ENCODE assay signal across 8 cellular contexts in the genomic region with DNA sequence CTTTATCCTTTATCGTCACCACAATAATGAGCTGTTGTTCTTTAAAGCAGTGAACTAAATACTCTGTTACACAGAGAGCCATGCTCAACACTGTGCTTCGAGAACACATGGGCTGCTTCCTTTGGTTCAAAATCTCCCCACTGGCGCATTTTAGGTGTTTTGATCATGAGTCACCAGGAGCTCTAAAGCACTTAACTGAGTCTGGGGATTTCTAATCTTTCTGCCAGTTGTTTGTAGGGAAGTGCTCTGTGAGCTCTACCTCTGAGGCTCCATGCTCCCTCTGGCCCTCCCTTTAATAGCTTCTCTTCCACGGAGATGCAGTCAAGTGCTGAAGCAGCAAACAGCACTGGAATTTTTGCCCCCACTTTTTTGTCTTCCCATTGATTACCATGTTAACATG. TPM values are rescaled to one million over a fixed set of nuclear protein-coding genes. Genes with fewer than 3 reads are reported as not detected.
DNase-seq lines count a peak whose midpoint lies in the region; ATAC-seq lines count a peak whose summit lies in the region.

No MANE protein-coding gene starts in this region.

- intact Hi-C loops in head of caudate nucleus (cut with DNase I), result no loop called here

- POLR2A ChIA-PET in naive thymus-derived CD8-positive, alpha-beta T cell (lab: Charles Lee), result interaction anchor here (0.9 to 1.4 kb wide), 4 partner anchors 16 to 43 kb away, joined by 3 to 9 read pairs (median 3); a partner anchor contains a TSS

- H3K4me3 Mint-ChIP-seq in central memory CD8-positive, alpha-beta T cell, result no peak overlapping the region
- H3K4me3 Mint-ChIP-seq in naive thymus-derived CD8-positive, alpha-beta T cell, result peak overlapping the region in 1 of 10 donors; percentile 23

- H3K36me3 Mint-ChIP-seq in central memory CD8-positive, alpha-beta T cell (ENCODE audit: insufficient read depth), result peaks cover 64% of the 10 kb centered on the region
- peaks cover 14 to 90% (median 37%) of the 10 kb centered on the region in 3 donors for H3K36me3 Mint-ChIP-seq in naive thymus-derived CD8-positive, alpha-beta T cell

- H3K27ac Mint-ChIP-seq in central memory CD8-positive, alpha-beta T cell (ENCODE audit: low read depth), result peak overlapping the region; percentile 96
- H3K27ac Mint-ChIP-seq in naive thymus-derived CD8-positive, alpha-beta T cell, result peak overlapping the region; percentile 9 to 95 (median 74)

- no peaks in the 10 kb centered on the region for H3K9me3 Mint-ChIP-seq in central memory CD8-positive, alpha-beta T cell
- H3K9me3 Mint-ChIP-seq in naive thymus-derived CD8-positive, alpha-beta T cell, result no peaks in the 10 kb centered on the region

- ATAC-seq in central memory CD8-positive, alpha-beta T cell (replicated peaks; ENCODE audit: extremely low read depth, poor library complexity, severe bottlenecking), result no peak
- peak in 1 of 2 donors; percentile 37 for ATAC-seq in naive thymus-derived CD8-positive, alpha-beta T cell
- ATAC-seq in GM18498 (IDR thresholded peaks at IDR 0.05; ENCODE audit: unreplicated experiment) (no peak), HG03521 (IDR thresholded peaks at IDR 0.05; ENCODE audit: unreplicated experiment) (no peak)

- peak; percentile 87 for DNase-seq in EH (ENCODE audit: low read depth)
- peak; percentile 17 for DNase-seq in NCI-H69 (lab: John Stamatoyannopoulos, UW)
- no peak for DNase-seq in central memory CD8-positive, alpha-beta T cell (ENCODE audit: low spot score in 2 of 2)
- DNase-seq in naive thymus-derived CD8-positive, alpha-beta T cell, result no peak
- DNase-seq in head of caudate nucleus, result no peak
- no peak for DNase-seq in NCI-H446 (lab: John Stamatoyannopoulos, UW)

- no peaks in the 10 kb centered on the region for H3K27me3 Mint-ChIP-seq in central memory CD8-positive, alpha-beta T cell
- H3K27me3 Mint-ChIP-seq in naive thymus-derived CD8-positive, alpha-beta T cell, result no peaks in the 10 kb centered on the region

- H3K4me1 Mint-ChIP-seq in central memory CD8-positive, alpha-beta T cell, result peaks cover 53% of the 10 kb centered on the region
- peaks cover 23 to 63% (median 45%) of the 10 kb centered on the region in 4 donors for H3K4me1 Mint-ChIP-seq in naive thymus-derived CD8-positive, alpha-beta T cell

RNA-seq across cellular contexts. Expression of a gene that starts 17.0 kb away (rescaled TPM):
- total RNA-seq in naive thymus-derived CD8-positive, alpha-beta T cell, result 10 to 100 TPM; 82.9 to 98.6 TPM
- 100 to 1,000 TPM in 1 of 3 donors, 1 to 10 TPM in 2; 6.4 to 126 (median 6.6) TPM for polyA plus RNA-seq in naive thymus-derived CD8-positive, alpha-beta T cell

RNA-seq across cellular contexts. Expression of a gene that starts 42.5 kb away (rescaled TPM):
- total RNA-seq in naive thymus-derived CD8-positive, alpha-beta T cell, result 100 to 1,000 TPM; 105 to 107 TPM
- polyA plus RNA-seq in naive thymus-derived CD8-positive, alpha-beta T cell, result 10 to 100 TPM; 50.9 to 61.7 (median 52.4) TPM

Comparison
In these comparisons a context has a peak if more than half of its experiments do, and no peak if none do; other contexts are left out.
1. DNase-seq: peak in EH (single experiment) and NCI-H69 (single experiment); none in central memory CD8-positive, alpha-beta T cell (0 of 2), naive thymus-derived CD8-positive, alpha-beta T cell (0 of 10), head of caudate nucleus (0 of 42) and NCI-H446 (0 of 2).